In the genomic region with DNA sequence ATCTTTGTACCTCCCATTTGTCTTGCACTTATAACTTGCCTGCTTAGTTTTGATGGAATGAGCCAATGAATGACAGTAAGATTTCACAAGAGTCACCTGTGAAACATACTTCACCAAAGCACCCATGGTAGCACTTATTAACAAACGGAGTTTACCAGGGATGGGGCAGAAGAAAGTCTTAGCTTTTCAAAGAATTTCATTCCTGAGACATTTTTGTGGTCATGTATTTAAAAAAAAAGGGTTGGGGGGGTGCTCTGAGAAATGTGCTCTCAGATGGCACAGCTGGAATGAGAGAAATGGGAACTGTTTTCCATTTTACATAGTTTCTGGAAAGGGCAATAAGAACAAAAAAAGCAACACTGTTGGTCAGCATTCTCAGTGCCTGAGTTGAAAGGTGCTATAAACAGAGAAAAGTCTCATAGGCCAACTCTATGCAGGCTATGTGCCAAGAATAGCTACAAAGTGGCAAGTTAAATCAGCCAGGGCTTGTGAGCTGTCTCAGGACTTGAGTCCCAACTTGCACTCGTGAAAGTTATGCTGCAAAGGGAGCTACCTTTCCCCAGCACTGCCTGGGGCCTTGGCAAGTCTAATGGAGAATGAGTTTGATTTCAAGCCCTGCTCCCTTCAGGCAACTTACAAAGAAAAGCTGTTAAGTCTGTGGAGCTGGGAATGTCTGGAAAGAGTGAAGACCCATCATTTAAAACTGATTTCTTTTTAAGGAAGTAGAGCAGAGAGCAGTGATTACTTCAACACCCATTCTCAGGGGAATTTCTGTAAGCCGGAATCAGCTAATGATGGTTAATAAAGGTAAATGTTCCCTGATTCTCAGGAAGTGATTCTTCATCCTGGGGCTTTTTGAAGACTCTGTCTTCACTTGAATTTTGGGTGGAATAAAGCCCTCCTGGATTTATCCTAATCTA, we compare ENCODE assay signal across 8 cellular contexts.
DNase-seq lines count a peak whose midpoint lies in the region; ATAC-seq and TF ChIP-seq lines count a peak whose summit lies in the region.

No MANE protein-coding gene starts in this region.

- H3K4me3 ChIP-seq in ascending aorta = peak overlapping the region in 1 of 2 donors; percentile 53

- intact Hi-C loops in ascending aorta (cut with DNase I) = loop anchor here (5.0 kb wide), 2 partner anchors 39 to 151 kb away; no protein-coding TSS in a partner anchor

- H3K27ac ChIP-seq in ascending aorta = peak overlapping the region; percentile 52 to 67

- TF ChIP-seq CTCF in ascending aorta (IDR thresholded peaks at IDR 0.05) (no peak), omental fat pad (IDR thresholded peaks at IDR 0.05) (no peak)

- peak; percentile 66 for DNase-seq in G401 (ENCODE audit: low spot score)
- DNase-seq in ascending aorta (ENCODE audit: low spot score in 2 of 2) = peak; percentile 12 to 79
- peak; percentile 22 for DNase-seq in mucosa of gallbladder (ENCODE audit: low spot score)
- DNase-seq in activated naive CD8-positive, alpha-beta T cell treated with anti-CD3 and anti-CD28 coated beads, Interleukin-2, amount 50 U/mL, for 24 hours = no peak
- no peak for DNase-seq in omental fat pad (ENCODE audit: low spot score)
- no peak for DNase-seq in NCI-H1092 treated with DMSO at 0.1 percent for 48 hours (lab: John Stamatoyannopoulos, UW)

- H3K9me3 Mint-ChIP-seq in activated naive CD8-positive, alpha-beta T cell treated with anti-CD3 and anti-CD28 coated beads, Interleukin-2, amount 50 U/mL, for 24 hours = no peaks in the 10 kb centered on the region

- H3K4me1 Mint-ChIP-seq in activated naive CD8-positive, alpha-beta T cell treated with anti-CD3 and anti-CD28 coated beads, Interleukin-2, amount 50 U/mL, for 24 hours = no peaks in the 10 kb centered on the region

- H3K4me1 ChIP-seq in ascending aorta = peaks cover 0 to 24% of the 10 kb centered on the region in 2 donors

- ATAC-seq in HG02642 (IDR thresholded peaks at IDR 0.05; ENCODE audit: poor library complexity, unreplicated experiment) = peak; percentile 68
- no peak for ATAC-seq in activated naive CD8-positive, alpha-beta T cell treated with anti-CD3 and anti-CD28 coated beads, Interleukin-2, amount 50 U/mL, for 24 hours
- no peak for ATAC-seq in omental fat pad (ENCODE audit: low FRiP score)
- ATAC-seq in HG03280 (IDR thresholded peaks at IDR 0.05; ENCODE audit: unreplicated experiment) = no peak

- H3K36me3 Mint-ChIP-seq in activated naive CD8-positive, alpha-beta T cell treated with anti-CD3 and anti-CD28 coated beads, Interleukin-2, amount 50 U/mL, for 24 hours (ENCODE audit: low read depth) = no peaks in the 10 kb centered on the region

- H3K27me3 ChIP-seq in ascending aorta = no peaks in the 10 kb centered on the region

- in situ Hi-C loops in G401 (cut with HindIII; ENCODE audit: low sequenced_read_pairs) = no loop called here

- H3K4me3 Mint-ChIP-seq in activated naive CD8-positive, alpha-beta T cell treated with anti-CD3 and anti-CD28 coated beads, Interleukin-2, amount 50 U/mL, for 24 hours = no peak overlapping the region

- H3K36me3 ChIP-seq in ascending aorta = no peaks in the 10 kb centered on the region

- H3K9me3 ChIP-seq in ascending aorta = no peaks in the 10 kb centered on the region

- no peaks in the 10 kb centered on the region for H3K27me3 Mint-ChIP-seq in activated naive CD8-positive, alpha-beta T cell treated with anti-CD3 and anti-CD28 coated beads, Interleukin-2, amount 50 U/mL, for 24 hours

- H3K27ac Mint-ChIP-seq in activated naive CD8-positive, alpha-beta T cell treated with anti-CD3 and anti-CD28 coated beads, Interleukin-2, amount 50 U/mL, for 24 hours = no peak overlapping the region

Comparison
In these comparisons a context has a peak if more than half of its experiments do, and no peak if none do; other contexts are left out.
1. DNase-seq: peak in G401 (single experiment), ascending aorta (2 of 2) and mucosa of gallbladder (single experiment); none in activated naive CD8-positive, alpha-beta T cell treated with anti-CD3 and anti-CD28 coated beads, Interleukin-2, amount 50 U/mL, for 24 hours (single experiment), omental fat pad (single experiment) and NCI-H1092 treated with DMSO at 0.1 percent for 48 hours (single experiment).